Comparison of ENCODE assay signal across 34 cellular contexts in genomic region chr1:228064296-228064695, GRCh38. TPM values are rescaled to one million over a fixed set of nuclear protein-coding genes. Genes with fewer than 3 reads are reported as not detected.
"Had no signal": no experiment of that assay in that cellular context is flagged by ENCODE, and none has a peak within 500 bp of the region (broad histone marks: within the 10 kb centered on the region; RNA-seq: fewer than 3 reads in every experiment).

No MANE protein-coding gene starts in this region.

- H3K9me3 ChIP-seq: lower lobe of right lung, tibial artery had no signal

- ATAC-seq: activated naive CD4-positive, alpha-beta T cell treated with anti-CD3 and anti-CD28 coated beads, Interleukin-2, amount 50 U/mL, for 72 hours; lower lobe of right lung; natural killer cell; sciatic nerve; stimulated activated memory B cell treated with anti-CD40 and anti-IgM and Interleukin-4, amounts not matched to agents 10 μg/mL and 1 μg/mL and 100 μg/mL, for 72 hours; stimulated activated naive CD8-positive, alpha-beta T cell treated with anti-CD3 and anti-CD28 coated beads, Interleukin-15, amount 100 ng/mL, for 72 hours; WTC11 had no signal

- H3K4me2 ChIP-seq: hepatocyte, neural progenitor cell had no signal

- DNase-seq: activated CD4-positive, alpha-beta memory T cell treated with anti-CD3 and anti-CD28 coated beads, Interleukin-2, amount 10 ng/mL, durations not matched to agents 7 days and 5 days; activated CD4-positive, alpha-beta T cell treated with anti-CD3 and anti-CD28 coated beads for 1 hour; activated CD4-positive, alpha-beta T cell treated with anti-CD3 and anti-CD28 coated beads, Interleukin-2, amount 10 ng/mL, durations not matched to agents 7 days and 5 days; activated CD8-positive, alpha-beta memory T cell treated with anti-CD3 and anti-CD28 coated beads, Interleukin-2, amount 50 U/mL, for 48 hours; activated gamma-delta T cell treated with Interleukin-2 at 50 U/mL for 16 hours; activated T-cell treated with anti-CD3 and anti-CD28 coated beads, Interleukin-2, amount 50 U/mL, for 24 hours; dermis blood vessel endothelial cell; effector CD4-positive, alpha-beta T cell; esophagus squamous epithelium; foreskin melanocyte; lower lobe of right lung; mesenchymal stem cell; natural killer cell; small intestine; stimulated activated CD4-positive, alpha-beta T cell treated with anti-CD3 and anti-CD28 coated beads, Interleukin-1b, Interleukin-23, amount 100 ng/mL, for 48 hours; stimulated activated CD4-positive, alpha-beta T cell treated with anti-CD3 and anti-CD28 coated beads, Interleukin-4, amount 100 ng/mL, for 4 hours; stimulated activated CD8-positive, alpha-beta memory T cell treated with anti-CD3 and anti-CD28 coated beads, Interleukin-4, amount 100 ng/mL, for 48 hours; stimulated activated naive CD8-positive, alpha-beta T cell treated with anti-CD3 and anti-CD28 coated beads, Interleukin-15, amount 100 ng/mL, for 72 hours; T-helper 2 cell; tibial artery had no signal

- FAIRE-seq: bronchial epithelial cell, colon, endometrium, small intestine had no signal

- H3K36me3 ChIP-seq: esophagus squamous epithelium, lower lobe of right lung, neural progenitor cell, tibial artery had no signal

- H3K27ac ChIP-seq: epithelial cell of prostate, esophagus squamous epithelium, hepatocyte, lower lobe of right lung, neural progenitor cell, tibial artery had no signal

- H3K9ac ChIP-seq: neural progenitor cell had no signal

- H2AFZ ChIP-seq: hepatocyte, neural progenitor cell had no signal

- H3K4me3 ChIP-seq: esophagus squamous epithelium, hepatocyte, lower lobe of right lung, neural progenitor cell, tibial artery had no signal

- H3K79me2 ChIP-seq: hepatocyte had no signal

RNA-seq across cellular contexts. Expression of gene WNT3A, which starts 57.5 kb away (rescaled TPM):
- total RNA-seq: activated CD4-positive, alpha-beta memory T cell treated with anti-CD3 and anti-CD28 coated beads, Interleukin-2, amount 10 ng/mL, durations not matched to agents 7 days and 5 days; activated CD4-positive, alpha-beta T cell treated with anti-CD3 and anti-CD28 coated beads, Interleukin-2, amount 10 ng/mL, durations not matched to agents 7 days and 5 days; bronchial epithelial cell; dermis blood vessel endothelial cell; kidney epithelial cell; mononuclear cell; natural killer cell; omental fat pad; sciatic nerve; urinary bladder had no signal
- polyA plus RNA-seq: hepatocyte, small intestine, urinary bladder had no signal
